In genomic region chr6:145734486-145735355, GRCh38 we compare ENCODE assay signal across 8 cellular contexts. TPM values are rescaled to one million over a fixed set of nuclear protein-coding genes. Genes with fewer than 3 reads are reported as not detected.
DNase-seq lines count a peak whose midpoint lies in the region; ATAC-seq, FAIRE-seq and TF ChIP-seq lines count a peak whose summit lies in the region.

No MANE protein-coding gene starts in this region.

- H3K27me3 ChIP-seq in AG04450 (ENCODE audit: control insufficient read depth, insufficient read depth, low read length): no peaks in the 10 kb centered on the region

- H3K4me1 ChIP-seq in kidney (ENCODE audit: control insufficient read depth in 1 of 2, insufficient read depth in 1 of 2, low read depth in 1 of 2, low read length in 2 of 2): peaks cover 0 to 9% of the 10 kb centered on the region in 2 donors

- FAIRE-seq in kidney (lab: Jason Lieb, UNC): peak; percentile 25

- CTCF ChIA-PET in AG04450 (lab: Charles Lee): interaction anchor here (0.6 to 1.0 kb wide), 4 partner anchors 32 to 194 kb away, joined by 3 to 5 read pairs (median 4); partner anchors contain the start of gene FBXO30

- peak; percentile 59 for DNase-seq in AG04450 (ENCODE audit: low read depth, low spot score)
- DNase-seq in NCI-H2196 treated with DMSO at 0.1 percent for 48 hours (lab: John Stamatoyannopoulos, UW; ENCODE audit: unreplicated experiment): peak; percentile 79
- peak; percentile 28 for DNase-seq in activated CD4-positive, CD25-positive, alpha-beta regulatory T cell treated with anti-CD3 and anti-CD28 coated beads, Interleukin-2, amount 50 U/mL, for 16 hours (ENCODE audit: low read depth, low spot score)
- peak; percentile 28 to 46 for DNase-seq in central memory CD8-positive, alpha-beta T cell (ENCODE audit: low spot score in 2 of 2)
- peak; percentile 97 for DNase-seq in kidney
- DNase-seq in stimulated activated CD4-positive, alpha-beta T cell treated with anti-CD3 and anti-CD28 coated beads, Interleukin-15, amount 100 ng/mL, for 24 hours: peak; percentile 84

- ATAC-seq in GM18907 (IDR thresholded peaks at IDR 0.05; ENCODE audit: unreplicated experiment): peak; percentile 80
- peak; percentile 60 for ATAC-seq in HG03159 (IDR thresholded peaks at IDR 0.05; ENCODE audit: unreplicated experiment)
- peak; percentile 62 for ATAC-seq in central memory CD8-positive, alpha-beta T cell (replicated peaks; ENCODE audit: extremely low read depth, poor library complexity, severe bottlenecking)

- H3K4me3 ChIP-seq in AG04450 (ENCODE audit: low read depth, low read length): peak overlapping the region; percentile 73
- H3K4me3 ChIP-seq in kidney (ENCODE audit: low read length in 2 of 2): peak overlapping the region; percentile 84 to 88

- POLR2A ChIA-PET in AG04450 (lab: Yijun Ruan, JAX): interaction anchor here (0.7 to 3.1 kb wide), 6 partner anchors 11 to 231 kb away, joined by 3 to 25 read pairs (median 4); partner anchors contain the start of gene FBXO30

- H3K9me3 ChIP-seq in AG04450 (ENCODE audit: control insufficient read depth, insufficient read depth, low read length) (no peaks in the 10 kb centered on the region), kidney (ENCODE audit: control insufficient read depth in 1 of 2, low read length in 2 of 2) (no peaks in the 10 kb centered on the region)

- intact Hi-C loops in kidney (cut with DNase I): no loop called here

- H3K27ac ChIP-seq in AG04450 (ENCODE audit: low read depth, low read length): peak overlapping the region; percentile 92
- H3K27ac ChIP-seq in kidney (ENCODE audit: low read depth in 2 of 2, low read length in 2 of 2): peak overlapping the region; percentile 94 to 96

- no peaks in the 10 kb centered on the region for H3K9me3 Mint-ChIP-seq in central memory CD8-positive, alpha-beta T cell

- H3K4me1 Mint-ChIP-seq in central memory CD8-positive, alpha-beta T cell: peaks cover 5% of the 10 kb centered on the region

- no peaks in the 10 kb centered on the region for H3K36me3 ChIP-seq in kidney (ENCODE audit: control insufficient read depth in 1 of 2, insufficient read depth in 2 of 2, low read length in 2 of 2)

- H3K4me3 Mint-ChIP-seq in central memory CD8-positive, alpha-beta T cell: peak overlapping the region; percentile 99

- peak overlapping the region; percentile 98 for H3K27ac Mint-ChIP-seq in central memory CD8-positive, alpha-beta T cell (ENCODE audit: low read depth)

- peaks cover 5% of the 10 kb centered on the region for H3K36me3 Mint-ChIP-seq in central memory CD8-positive, alpha-beta T cell (ENCODE audit: insufficient read depth)

- H3K27me3 Mint-ChIP-seq in central memory CD8-positive, alpha-beta T cell: no peaks in the 10 kb centered on the region

- H3K9ac ChIP-seq in kidney (ENCODE audit: low read length in 2 of 2): peak overlapping the region; percentile 71 to 87

- TF ChIP-seq CTCF in AG04450 (IDR thresholded peaks at IDR 0.05; ENCODE audit: low read depth, low read length): no peak
- TF ChIP-seq CTCF in kidney (IDR thresholded peaks at IDR 0.05; ENCODE audit: borderline replicate concordance, extremely low read depth, insufficient read depth): no peak

RNA-seq across cellular contexts. Expression of gene EPM2A, which starts 0.6 kb away (rescaled TPM):
- polyA plus RNA-seq in AG04450 (2011; rRNA removed) (4.3 and 5.4 TPM in 2 replicates), kidney (ENCODE audit: insufficient read depth, low read depth, low replicate concordance) (7.8 TPM)
- polyA minus RNA-seq in AG04450 (2011; rRNA and poly(A)+ RNA removed): 4.9 and 6.0 TPM in 2 replicates
- total RNA-seq in kidney: 9.6 TPM

Comparison
In these comparisons a context has a peak if more than half of its experiments do, and no peak if none do; other contexts are left out.
1. Peak in every context shown above with its lines: DNase-seq, ATAC-seq, H3K4me3 ChIP-seq and H3K27ac ChIP-seq.
2. DNase-seq: peak in every context shown above with its lines; median percentile 97 in kidney; 84 in stimulated activated CD4-positive, alpha-beta T cell treated with anti-CD3 and anti-CD28 coated beads, Interleukin-15, amount 100 ng/mL, for 24 hours; 79 in NCI-H2196 treated with DMSO at 0.1 percent for 48 hours; 59 in AG04450; 37 in central memory CD8-positive, alpha-beta T cell; 28 in activated CD4-positive, CD25-positive, alpha-beta regulatory T cell treated with anti-CD3 and anti-CD28 coated beads, Interleukin-2, amount 50 U/mL, for 16 hours.